Comparison of ENCODE assay signal across 15 cellular contexts in genomic region chr20:32573167-32573851, GRCh38.
"Had no signal": no experiment of that assay in that cellular context is flagged by ENCODE, and none has a peak within 500 bp of the region (broad histone marks: within the 10 kb centered on the region; RNA-seq: fewer than 3 reads in every experiment).

No MANE protein-coding gene starts in this region.

- H3K27ac ChIP-seq: gastrocnemius medialis, lower lobe of right lung, neutrophil, tibial artery, WERI-Rb-1 had no signal

- ATAC-seq: gastrocnemius medialis; heart left ventricle; left colon; lower lobe of right lung; stimulated activated naive B cell treated with anti-CD40 and anti-IgM and Interleukin-4, amounts not matched to agents 10 μg/mL and 1 μg/mL and 100 μg/mL, for 72 hours; T-cell had no signal

- H3K27me3 Mint-ChIP-seq: activated CD4-positive, alpha-beta memory T cell treated with anti-CD3 and anti-CD28 coated beads, Interleukin-2, amount 10 ng/mL, durations not matched to agents 7 days and 5 days; stimulated activated naive B cell treated with anti-CD40 and anti-IgM and Interleukin-4, amounts not matched to agents 10 μg/mL and 1 μg/mL and 100 μg/mL, for 72 hours; T-cell had no signal

- H3K36me3 Mint-ChIP-seq: mesothelial cell of epicardium; stimulated activated naive B cell treated with anti-CD40 and anti-IgM and Interleukin-4, amounts not matched to agents 10 μg/mL and 1 μg/mL and 100 μg/mL, for 72 hours; T-cell had no signal

- H3K27me3 ChIP-seq: gastrocnemius medialis, heart left ventricle, vagina had no signal

- H3K9me3 Mint-ChIP-seq: activated CD4-positive, alpha-beta memory T cell treated with anti-CD3 and anti-CD28 coated beads, Interleukin-2, amount 10 ng/mL, durations not matched to agents 7 days and 5 days; activated T-helper 1 cell treated with anti-CD3 and anti-CD28 coated beads, Interleukin-12 subunit alpha, Interleukin-12 subunit beta, Interleukin-2, Interleukin-4 antibody, amounts not matched to agents 30 ng/mL and 10 ng/mL and 1 ng/mL, durations not matched to agents 14 hours and 24 hours and 36 hours; mesothelial cell of epicardium; stimulated activated naive B cell treated with anti-CD40 and anti-IgM and Interleukin-4, amounts not matched to agents 10 μg/mL and 1 μg/mL and 100 μg/mL, for 72 hours; T-cell had no signal

- DNase-seq: activated CD4-positive, alpha-beta memory T cell treated with anti-CD3 and anti-CD28 coated beads, Interleukin-2, amount 10 ng/mL, durations not matched to agents 7 days and 5 days; activated naive CD4-positive, alpha-beta T cell; gastrocnemius medialis; left colon; lower lobe of right lung; stimulated activated CD4-positive, alpha-beta T cell treated with anti-CD3 and anti-CD28 coated beads, Interleukin-12 subunit alpha, Interleukin-12 subunit beta, amount 100 ng/mL, for 4 hours; stimulated activated naive B cell treated with anti-CD40 and anti-IgM and Interleukin-4, amounts not matched to agents 10 μg/mL and 1 μg/mL and 100 μg/mL, for 72 hours; T-cell; tibial artery; WERI-Rb-1 had no signal

- H3K4me3 Mint-ChIP-seq: activated CD4-positive, alpha-beta memory T cell treated with anti-CD3 and anti-CD28 coated beads, Interleukin-2, amount 10 ng/mL, durations not matched to agents 7 days and 5 days; activated T-helper 1 cell treated with anti-CD3 and anti-CD28 coated beads, Interleukin-12 subunit alpha, Interleukin-12 subunit beta, Interleukin-2, Interleukin-4 antibody, amounts not matched to agents 30 ng/mL and 10 ng/mL and 1 ng/mL, durations not matched to agents 14 hours and 24 hours and 36 hours; mesothelial cell of epicardium; stimulated activated naive B cell treated with anti-CD40 and anti-IgM and Interleukin-4, amounts not matched to agents 10 μg/mL and 1 μg/mL and 100 μg/mL, for 72 hours had no signal

- H3K4me1 ChIP-seq: gastrocnemius medialis, lower lobe of right lung, tibial artery, vagina had no signal

- H3K9me3 ChIP-seq: gastrocnemius medialis, heart left ventricle, lower lobe of right lung, neutrophil, tibial artery, vagina had no signal

- H3K4me3 ChIP-seq: gastrocnemius medialis, heart left ventricle, lower lobe of right lung, tibial artery, vagina had no signal

- H3K36me3 ChIP-seq: gastrocnemius medialis, heart left ventricle, lower lobe of right lung, neutrophil, tibial artery, vagina, WERI-Rb-1 had no signal

- H3K27ac Mint-ChIP-seq: activated CD4-positive, alpha-beta memory T cell treated with anti-CD3 and anti-CD28 coated beads, Interleukin-2, amount 10 ng/mL, durations not matched to agents 7 days and 5 days; stimulated activated naive B cell treated with anti-CD40 and anti-IgM and Interleukin-4, amounts not matched to agents 10 μg/mL and 1 μg/mL and 100 μg/mL, for 72 hours had no signal
